ENCODE assay signal across 15 cellular contexts in genomic region chr16:66300501-66300900, GRCh38.
DNase-seq lines count a peak whose midpoint lies in the region; ATAC-seq and TF ChIP-seq lines count a peak whose summit lies in the region.
"Had no signal": no experiment of that assay in that cellular context is flagged by ENCODE, and none has a peak within 500 bp of the region (broad histone marks: within the 10 kb centered on the region; RNA-seq: fewer than 3 reads in every experiment).

No MANE protein-coding gene starts in this region.

- TF ChIP-seq CTCF in coronary artery (IDR thresholded peaks at IDR 0.05) (no peak), osteocyte (IDR thresholded peaks at IDR 0.05) (no peak), tibial nerve (IDR thresholded peaks at IDR 0.05) (no peak)

- H3K4me3 ChIP-seq in coronary artery (no peak overlapping the region), tibial nerve (no peak overlapping the region)
- H3K4me3 ChIP-seq: BLaER1 treated with 17β-estradiol and CSF1 and Interleukin-3, amounts not matched to agents 10 nM and 100 nM had no signal

- H3K27me3 Mint-ChIP-seq in activated CD8-positive, alpha-beta memory T cell treated with anti-CD3 and anti-CD28 coated beads, Interleukin-2, amount 10 ng/mL, durations not matched to agents 7 days and 5 days: peaks cover 2% of the 10 kb centered on the region
- peaks cover 25% of the 10 kb centered on the region for H3K27me3 Mint-ChIP-seq in osteocyte (ENCODE audit: unreplicated experiment)
- H3K27me3 Mint-ChIP-seq: CD4-positive, CD25-positive, alpha-beta regulatory T cell had no signal

- no peak overlapping the region for H3K27ac Mint-ChIP-seq in activated CD8-positive, alpha-beta memory T cell treated with anti-CD3 and anti-CD28 coated beads, Interleukin-2, amount 10 ng/mL, durations not matched to agents 7 days and 5 days
- no peak overlapping the region for H3K27ac Mint-ChIP-seq in osteocyte (ENCODE audit: unreplicated experiment)
- H3K27ac Mint-ChIP-seq: HFFc6 had no signal

- 81 to 91% methylated on average over 1 of the region's 1 CpG for WGBS in tibial nerve, 2 donors

- no peak for TF ChIP-seq POLR2A in tibial nerve (IDR thresholded peaks at IDR 0.05)

- no peak overlapping the region for H3K4me3 Mint-ChIP-seq in activated CD8-positive, alpha-beta memory T cell treated with anti-CD3 and anti-CD28 coated beads, Interleukin-2, amount 10 ng/mL, durations not matched to agents 7 days and 5 days
- H3K4me3 Mint-ChIP-seq in osteocyte (ENCODE audit: unreplicated experiment): no peak overlapping the region
- H3K4me3 Mint-ChIP-seq: CD4-positive, CD25-positive, alpha-beta regulatory T cell; HFFc6 had no signal

- CTCF ChIA-PET in activated CD8-positive, alpha-beta memory T cell treated with anti-CD3 and anti-CD28 coated beads, Interleukin-2, amount 10 ng/mL, durations not matched to agents 7 days and 5 days (lab: Charles Lee): no interaction called here

- H3K36me3 ChIP-seq in tibial nerve: no peaks in the 10 kb centered on the region
- H3K36me3 ChIP-seq: BLaER1 treated with 17β-estradiol and CSF1 and Interleukin-3, amounts not matched to agents 10 nM and 100 nM had no signal

- no peak overlapping the region for H3K27ac ChIP-seq in coronary artery
- H3K27ac ChIP-seq in tibial nerve: no peak overlapping the region
- H3K27ac ChIP-seq: BLaER1 treated with 17β-estradiol and CSF1 and Interleukin-3, amounts not matched to agents 10 nM and 100 nM had no signal

- ATAC-seq in activated CD8-positive, alpha-beta memory T cell treated with anti-CD3 and anti-CD28 coated beads, Interleukin-2, amount 10 ng/mL, durations not matched to agents 7 days and 5 days: no peak
- no peak for ATAC-seq in GM18858 (IDR thresholded peaks at IDR 0.05; ENCODE audit: unreplicated experiment)
- ATAC-seq: HepG2 had no signal

- H3K27me3 ChIP-seq in tibial nerve: no peaks in the 10 kb centered on the region
- H3K27me3 ChIP-seq: BLaER1 treated with 17β-estradiol and CSF1 and Interleukin-3, amounts not matched to agents 10 nM and 100 nM had no signal

- peak; percentile 10 for DNase-seq in activated CD8-positive, alpha-beta memory T cell treated with anti-CD3 and anti-CD28 coated beads, Interleukin-2, amount 50 U/mL, for 48 hours
- no peak for DNase-seq in activated CD8-positive, alpha-beta memory T cell treated with anti-CD3 and anti-CD28 coated beads, Interleukin-2, amount 10 ng/mL, durations not matched to agents 7 days and 5 days
- DNase-seq in coronary artery (ENCODE audit: low spot score): peak; percentile 28
- DNase-seq in osteocyte (ENCODE audit: extremely low spot score, unreplicated experiment): peak; percentile 44
- peak; percentile 7 for DNase-seq in ureter (ENCODE audit: low spot score)
- no peak for DNase-seq in tibial nerve (ENCODE audit: low spot score in 2 of 2)
- DNase-seq: ACHN; CD4-positive, CD25-positive, alpha-beta regulatory T cell; DMS53; GF-D8; HCEC 1CT; HFFc6 had no signal

- H3K36me3 Mint-ChIP-seq in activated CD8-positive, alpha-beta memory T cell treated with anti-CD3 and anti-CD28 coated beads, Interleukin-2, amount 10 ng/mL, durations not matched to agents 7 days and 5 days: no peaks in the 10 kb centered on the region
- H3K36me3 Mint-ChIP-seq in osteocyte (ENCODE audit: unreplicated experiment): no peaks in the 10 kb centered on the region
- H3K36me3 Mint-ChIP-seq: CD4-positive, CD25-positive, alpha-beta regulatory T cell had no signal

- peaks cover 11% of the 10 kb centered on the region for H3K4me1 Mint-ChIP-seq in activated CD8-positive, alpha-beta memory T cell treated with anti-CD3 and anti-CD28 coated beads, Interleukin-2, amount 10 ng/mL, durations not matched to agents 7 days and 5 days
- no peaks in the 10 kb centered on the region for H3K4me1 Mint-ChIP-seq in osteocyte (ENCODE audit: unreplicated experiment)

- H3K9me3 Mint-ChIP-seq in activated CD8-positive, alpha-beta memory T cell treated with anti-CD3 and anti-CD28 coated beads, Interleukin-2, amount 10 ng/mL, durations not matched to agents 7 days and 5 days (ENCODE audit: low read depth): no peaks in the 10 kb centered on the region
- no peaks in the 10 kb centered on the region for H3K9me3 Mint-ChIP-seq in osteocyte (ENCODE audit: unreplicated experiment)
- H3K9me3 Mint-ChIP-seq: HFFc6 had no signal

- no peak for TF ChIP-seq EP300 in tibial nerve (IDR thresholded peaks at IDR 0.05)

- peaks cover 0 to 6% (median 0%) of the 10 kb centered on the region in 4 donors for H3K4me1 ChIP-seq in tibial nerve

- peaks cover 0 to 4% (median 0%) of the 10 kb centered on the region in 4 donors for H3K9me3 ChIP-seq in tibial nerve

Comparison
In these comparisons a context has a peak if more than half of its experiments do, and no peak if none do; other contexts are left out.
1. DNase-seq: peak in activated CD8-positive, alpha-beta memory T cell treated with anti-CD3 and anti-CD28 coated beads, Interleukin-2, amount 50 U/mL, for 48 hours (single experiment), coronary artery (single experiment), osteocyte (single experiment) and ureter (single experiment); none in activated CD8-positive, alpha-beta memory T cell treated with anti-CD3 and anti-CD28 coated beads, Interleukin-2, amount 10 ng/mL, durations not matched to agents 7 days and 5 days (single experiment) and tibial nerve (0 of 2).